Comparison of ENCODE assay signal across 11 cellular contexts in the genomic region with DNA sequence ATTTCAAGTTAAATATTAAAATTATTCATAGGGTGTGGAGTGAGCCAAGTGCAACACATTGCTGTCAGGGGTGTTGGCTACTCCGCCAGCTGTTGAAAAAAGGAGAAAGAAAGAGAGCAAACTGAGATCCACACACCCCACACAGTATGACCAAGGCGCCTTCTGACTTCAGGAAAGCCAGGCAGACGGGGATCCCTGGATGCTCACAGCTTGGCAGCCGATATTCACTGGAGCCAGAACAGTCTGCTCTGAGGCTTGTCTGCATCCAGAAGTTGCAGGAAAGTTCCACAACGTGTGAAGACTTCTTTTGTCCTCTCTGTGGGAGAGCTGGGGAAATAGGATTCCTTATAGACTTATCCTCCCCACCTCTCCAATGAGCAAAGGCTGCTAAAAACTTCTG. TPM values are rescaled to one million over a fixed set of nuclear protein-coding genes. Genes with fewer than 3 reads are reported as not detected.
DNase-seq lines count a peak whose midpoint lies in the region; ATAC-seq and TF ChIP-seq lines count a peak whose summit lies in the region.
"Had no signal": no experiment of that assay in that cellular context is flagged by ENCODE, and none has a peak within 500 bp of the region (broad histone marks: within the 10 kb centered on the region; RNA-seq: fewer than 3 reads in every experiment).

No MANE protein-coding gene starts in this region.

- ATAC-seq in right cardiac atrium (peak; percentile 25 to 40), GM21367 (IDR thresholded peaks at IDR 0.05; ENCODE audit: unreplicated experiment) (no peak), HG03439 (IDR thresholded peaks at IDR 0.05; ENCODE audit: unreplicated experiment) (no peak)
- ATAC-seq: stimulated activated naive B cell treated with anti-CD40 and anti-IgM and Interleukin-4, amounts not matched to agents 10 μg/mL and 1 μg/mL and 100 μg/mL, for 72 hours had no signal

- H3K27me3 ChIP-seq in A673 (replicated peaks; ENCODE audit: insufficient read depth, low read depth, low read length, poor library complexity) (no peaks in the 10 kb centered on the region), mammary epithelial cell (ENCODE audit: insufficient read depth, low read length) (no peaks in the 10 kb centered on the region), right cardiac atrium (ENCODE audit: control insufficient read depth, insufficient read depth) (no peaks in the 10 kb centered on the region), osteoblast (ENCODE audit: insufficient read depth, low read length) (no peaks in the 10 kb centered on the region), PC-9 (ENCODE audit: insufficient read depth, low read depth) (0 out of 2 replicates have a peak, but pooled peaks cover 4% of the 10 kb centered on the region)

- no peaks in the 10 kb centered on the region for H4K20me1 ChIP-seq in mammary epithelial cell (ENCODE audit: insufficient read depth, low read length)
- no peaks in the 10 kb centered on the region for H4K20me1 ChIP-seq in osteoblast (ENCODE audit: insufficient read depth, low read length)
- no peaks in the 10 kb centered on the region for H4K20me1 ChIP-seq in PC-9 (ENCODE audit: insufficient read depth)

- CTCF ChIA-PET in A673 (lab: Charles Lee) (no interaction called here), mammary epithelial cell (lab: Charles Lee; ENCODE audit: low non-redundant PET) (no interaction called here), PC-9 (lab: Charles Lee) (interaction anchor here (0.7 kb wide), 1 partner anchor 114 kb away, joined by 3 read pairs; no protein-coding TSS in a partner anchor)

- no peaks in the 10 kb centered on the region for H3K9me3 ChIP-seq in A673 (ENCODE audit: low read depth, low read length, poor library complexity, severe bottlenecking)
- H3K9me3 ChIP-seq in mammary epithelial cell (replicated peaks; ENCODE audit: insufficient read depth, low read length), result no peaks in the 10 kb centered on the region
- no peaks in the 10 kb centered on the region for H3K9me3 ChIP-seq in right cardiac atrium (ENCODE audit: control insufficient read depth, low read length)
- no peaks in the 10 kb centered on the region for H3K9me3 ChIP-seq in osteoblast (ENCODE audit: low read depth, low read length)
- no peaks in the 10 kb centered on the region for H3K9me3 ChIP-seq in PC-9 (ENCODE audit: insufficient read depth, low read depth)

- H3K4me1 ChIP-seq in A673 (ENCODE audit: insufficient read depth, low read length, poor library complexity, severe bottlenecking), result peaks cover 50% of the 10 kb centered on the region
- peaks cover 43% of the 10 kb centered on the region for H3K4me1 ChIP-seq in mammary epithelial cell (ENCODE audit: insufficient read depth, low read length)
- H3K4me1 ChIP-seq in right cardiac atrium (ENCODE audit: control insufficient read depth, insufficient read depth, low read length), result peaks cover 2% of the 10 kb centered on the region
- peaks cover 4% of the 10 kb centered on the region for H3K4me1 ChIP-seq in osteoblast (ENCODE audit: insufficient read depth, low read length)
- no peaks in the 10 kb centered on the region for H3K4me1 ChIP-seq in PC-9 (replicated peaks; ENCODE audit: insufficient read depth)

- no peaks in the 10 kb centered on the region for H3K36me3 ChIP-seq in A673 (ENCODE audit: insufficient read depth, low read length, poor library complexity, severe bottlenecking)
- no peaks in the 10 kb centered on the region for H3K36me3 ChIP-seq in mammary epithelial cell (ENCODE audit: insufficient read depth, low read length)
- no peaks in the 10 kb centered on the region for H3K36me3 ChIP-seq in osteoblast (ENCODE audit: insufficient read depth, low read length)
- H3K36me3 ChIP-seq in PC-9 (ENCODE audit: low read depth), result no peaks in the 10 kb centered on the region
- H3K36me3 ChIP-seq: WERI-Rb-1 had no signal

- H3K9me2 ChIP-seq in PC-9 (ENCODE audit: insufficient read depth), result no peaks in the 10 kb centered on the region

- intact Hi-C loops in A673 (cut with micrococcal nuclease; ENCODE audit: unreplicated experiment), result no loop called here
- intact Hi-C loops in mammary epithelial cell (cut with micrococcal nuclease), result loop anchor here (10.0 kb wide), 1 partner anchor 391 kb away; a partner anchor contains a TSS
- intact Hi-C loops in right cardiac atrium (cut with DNase I), result no loop called here
- intact Hi-C loops in PC-9 (cut with micrococcal nuclease; ENCODE audit: unreplicated experiment), result no loop called here

- no peaks in the 10 kb centered on the region for H3K79me2 ChIP-seq in mammary epithelial cell (ENCODE audit: insufficient read depth, low read length)
- no peaks in the 10 kb centered on the region for H3K79me2 ChIP-seq in osteoblast (ENCODE audit: insufficient read depth, low read length)
- H3K79me2 ChIP-seq in PC-9 (ENCODE audit: low read depth), result no peaks in the 10 kb centered on the region

- DNase-seq in A673 (ENCODE audit: low spot score) (no peak), mammary epithelial cell (no peak), right cardiac atrium (peak; percentile 28 to 75 (median 56)), osteoblast (ENCODE audit: insufficient read length, low spot score, missing footprints) (no peak), PC-9 (no peak)
- no peak for DNase-seq in activated naive CD4-positive, alpha-beta T cell treated with anti-CD3 and anti-CD28 coated beads, Interleukin-2, amount 50 U/mL, for 16 hours
- DNase-seq: stimulated activated naive B cell treated with anti-CD40 and anti-IgM and Interleukin-4, amounts not matched to agents 10 μg/mL and 1 μg/mL and 100 μg/mL, for 72 hours; WERI-Rb-1 had no signal

- peak overlapping the region; percentile 74 for H2AFZ ChIP-seq in mammary epithelial cell (ENCODE audit: low read depth, low read length)
- H2AFZ ChIP-seq in osteoblast (ENCODE audit: low read length), result peak overlapping the region; percentile 39
- no peak overlapping the region for H2AFZ ChIP-seq in PC-9

- POLR2A ChIA-PET in A673 (lab: Charles Lee; ENCODE audit: low non-redundant PET), result no interaction called here
- POLR2A ChIA-PET in PC-9 (lab: Charles Lee; ENCODE audit: unreplicated experiment), result interaction anchor here (0.7 kb wide), 1 partner anchor 506 kb away, joined by 3 read pairs; no protein-coding TSS in a partner anchor

- no peak for TF ChIP-seq CTCF in A673 (conservative IDR thresholded peaks at IDR 0.05; ENCODE audit: low read depth, low read length)
- TF ChIP-seq CTCF in mammary epithelial cell (conservative IDR thresholded peaks at IDR 0.05 in 1 of 2, IDR thresholded peaks at IDR 0.05 in 1 of 2; ENCODE audit: extremely low read depth in 1 of 2, insufficient read depth in 1 of 2, low read depth in 1 of 2, low read length in 2 of 2), result no peak
- no peak for TF ChIP-seq CTCF in osteoblast (IDR thresholded peaks at IDR 0.05; ENCODE audit: extremely low read depth, low read depth, low read length)
- no peak for TF ChIP-seq CTCF in PC-9 (conservative IDR thresholded peaks at IDR 0.05)

- in situ Hi-C loops in mammary epithelial cell (cut with MboI; ENCODE audit: low sequenced_read_pairs in 2 of 2), result no loop called here

- H3K4me2 ChIP-seq in mammary epithelial cell (ENCODE audit: insufficient read depth, low read depth, low read length) (peak overlapping the region; percentile 81), osteoblast (ENCODE audit: insufficient read depth, low read length) (peak overlapping the region; percentile 19), PC-9 (no peak overlapping the region)

- peak overlapping the region; percentile 62 for H3K9ac ChIP-seq in mammary epithelial cell (ENCODE audit: insufficient read depth, low read length)

- dilution Hi-C loops in mammary epithelial cell (cut with HindIII; ENCODE audit: low sequenced_read_pairs), result no loop called here

- H3F3A ChIP-seq in PC-9 (ENCODE audit: insufficient read depth, low read depth), result no peaks in the 10 kb centered on the region

- no TSS peak for BruUV-seq in A673 (replicated peaks; lab: Mats Ljungman, UMichigan)
- BruUV-seq in mammary epithelial cell (replicated peaks; lab: Mats Ljungman, UMichigan), result no TSS peak
- BruUV-seq in PC-9 (replicated peaks; lab: Mats Ljungman, UMichigan), result no TSS peak

- 7% methylated on average over 5 of the region's 5 CpGs for WGBS in mammary epithelial cell (ENCODE audit: low coverage, missing lambda C conversion rate)
- 32% methylated on average over 5 of the region's 5 CpGs for WGBS in right cardiac atrium

- H3K4me3 ChIP-seq in A673 (ENCODE audit: low read depth, low read length, poor library complexity, severe bottlenecking), result peak overlapping the region; percentile 9
- peak overlapping the region; percentile 26 to 40 (median 26) for H3K4me3 ChIP-seq in mammary epithelial cell (replicated peaks in 1 of 3; ENCODE audit: insufficient read depth in 1 of 3, low read depth in 2 of 3, low read length in 3 of 3)
- H3K4me3 ChIP-seq in right cardiac atrium (ENCODE audit: low read length), result peak overlapping the region; percentile 29
- H3K4me3 ChIP-seq in osteoblast (ENCODE audit: insufficient read depth, low read length), result no peak overlapping the region
- H3K4me3 ChIP-seq in PC-9, result no peak overlapping the region

- H3K27ac ChIP-seq in A673 (ENCODE audit: low read depth, low read length, poor library complexity, severe bottlenecking) (peak overlapping the region; percentile 82), mammary epithelial cell (ENCODE audit: insufficient read depth, low read depth, low read length) (peak overlapping the region; percentile 60), right cardiac atrium (ENCODE audit: low read length) (peak overlapping the region; percentile 20), osteoblast (ENCODE audit: low read depth, low read length) (no peak overlapping the region), PC-9 (no peak overlapping the region)
- H3K27ac ChIP-seq: WERI-Rb-1 had no signal

RNA-seq across cellular contexts. Expression of a gene that starts 9.2 kb away (rescaled TPM):
- total RNA-seq in A673 (2021) (3.8 and 4.3 TPM in 2 replicates), mammary epithelial cell (1 to 10 TPM in 1 of 2 donors, under 1 TPM in 1; 0.83 to 1.8 TPM), right cardiac atrium (under 1 TPM; 0.50 to 0.94 (median 0.77) TPM), osteoblast (1.1 and 2.1 TPM in 2 replicates), PC-9 (2021) (1.9 and 2.8 TPM in 2 replicates)
- polyA plus RNA-seq in mammary epithelial cell (2.4 TPM), right cardiac atrium (0.77 TPM)
- not detected for polyA minus RNA-seq in mammary epithelial cell
- total RNA-seq: RPMI7951 had no signal

RNA-seq across cellular contexts. Expression of a gene that starts 11.3 kb away (rescaled TPM):
- 64.1 and 76.8 TPM in 2 replicates for total RNA-seq in A673 (2021)
- 10 to 100 TPM; 49.2 to 53.2 TPM for total RNA-seq in mammary epithelial cell
- 16.0 TPM for polyA plus RNA-seq in mammary epithelial cell
- polyA minus RNA-seq in mammary epithelial cell, result 30.2 TPM
- total RNA-seq in right cardiac atrium, result 10 to 100 TPM; 49.4 to 73.5 (median 57.4) TPM
- 7.3 TPM for polyA plus RNA-seq in right cardiac atrium
- 80.4 and 83.6 TPM in 2 replicates for total RNA-seq in osteoblast
- total RNA-seq in PC-9 (2021), result 19.2 and 26.3 TPM in 2 replicates

Comparison
In these comparisons a context has a peak if more than half of its experiments do, and no peak if none do; other contexts are left out.
1. DNase-seq: peak in right cardiac atrium (3 of 3); none in A673 (single experiment), mammary epithelial cell (single experiment), osteoblast (single experiment), activated naive CD4-positive, alpha-beta T cell treated with anti-CD3 and anti-CD28 coated beads, Interleukin-2, amount 50 U/mL, for 16 hours (single experiment) and PC-9 (0 of 2).
2. H3K27ac ChIP-seq: peak in A673 (single experiment), mammary epithelial cell (single experiment) and right cardiac atrium (single experiment); none in osteoblast (single experiment) and PC-9 (single experiment).
3. H3K4me3 ChIP-seq: peak in A673 (single experiment), mammary epithelial cell (3 of 3) and right cardiac atrium (single experiment); none in osteoblast (single experiment) and PC-9 (single experiment).
4. ATAC-seq: peak in right cardiac atrium (2 of 2); none in GM21367 (single experiment) and HG03439 (single experiment).